In the genomic region with DNA sequence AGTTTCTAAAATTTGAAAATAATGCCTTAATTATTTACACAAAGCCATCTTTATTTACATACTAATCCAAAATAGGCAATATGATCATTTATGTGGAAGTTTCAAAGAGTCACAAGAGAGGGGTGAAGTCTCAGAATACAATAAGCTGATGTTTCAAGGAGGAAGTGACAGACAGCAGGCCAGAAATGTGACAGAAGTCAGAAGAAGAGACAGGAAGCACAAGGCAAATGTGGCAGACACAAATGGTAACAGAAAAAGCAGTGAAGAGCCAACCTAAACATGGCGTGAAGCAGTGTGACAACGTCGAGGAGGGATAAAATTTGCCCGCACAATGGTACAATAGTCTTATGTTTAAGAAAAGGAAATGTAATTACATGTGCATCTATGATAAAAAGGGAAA, we compare ENCODE assay signal across 10 cellular contexts. TPM values are rescaled to one million over a fixed set of nuclear protein-coding genes. Genes with fewer than 3 reads are reported as not detected.
A peak's percentile ranks its signal among the peaks of the same experiment; 100 is the strongest.
DNase-seq lines count a peak whose midpoint lies in the region; ATAC-seq and TF ChIP-seq lines count a peak whose summit lies in the region.
"Had no signal": no experiment of that assay in that cellular context is flagged by ENCODE, and none has a peak within 500 bp of the region (broad histone marks: within the 10 kb centered on the region; RNA-seq: fewer than 3 reads in every experiment).

No MANE protein-coding gene starts in this region.

- peak overlapping the region; percentile 10 for H3K27ac Mint-ChIP-seq in activated T-helper 2 cell treated with anti-CD3 and anti-CD28 coated beads, Interferon-gamma antibody, Interleukin-2, Interleukin-4, amounts not matched to agents 10 μg/mL and 5 μg/mL and 100 μg/mL, durations not matched to agents 14 hours and 24 hours and 36 hours
- peak overlapping the region in 1 of 2 donors; percentile 6 for H3K27ac Mint-ChIP-seq in T-cell

- intact Hi-C loops in activated T-helper 2 cell treated with anti-CD3 and anti-CD28 coated beads, Interferon-gamma antibody, Interleukin-2, Interleukin-4, amounts not matched to agents 10 μg/mL and 5 μg/mL and 100 μg/mL, durations not matched to agents 14 hours and 24 hours and 36 hours (cut with micrococcal nuclease): no loop called here
- intact Hi-C loops in head of caudate nucleus (cut with DNase I): no loop called here

- no peak overlapping the region for H3K4me3 ChIP-seq in GM12865 (ENCODE audit: low read depth, low read length)
- H3K4me3 ChIP-seq: left lung had no signal

- no peak overlapping the region for H3K4me3 Mint-ChIP-seq in activated T-helper 2 cell treated with anti-CD3 and anti-CD28 coated beads, Interferon-gamma antibody, Interleukin-2, Interleukin-4, amounts not matched to agents 10 μg/mL and 5 μg/mL and 100 μg/mL, durations not matched to agents 14 hours and 24 hours and 36 hours (ENCODE audit: low read depth)
- H3K4me3 Mint-ChIP-seq in T-cell: no peak overlapping the region

- peaks cover 39% of the 10 kb centered on the region for H3K36me3 Mint-ChIP-seq in activated T-helper 2 cell treated with anti-CD3 and anti-CD28 coated beads, Interferon-gamma antibody, Interleukin-2, Interleukin-4, amounts not matched to agents 10 μg/mL and 5 μg/mL and 100 μg/mL, durations not matched to agents 14 hours and 24 hours and 36 hours (ENCODE audit: low read depth)
- H3K36me3 Mint-ChIP-seq in T-cell: peaks cover 72% of the 10 kb centered on the region

- CTCF ChIA-PET in T-cell (lab: Charles Lee): no interaction called here

- peak; percentile 66 for ATAC-seq in GM19455 (IDR thresholded peaks at IDR 0.05; ENCODE audit: unreplicated experiment)
- peak; percentile 72 for ATAC-seq in HG03095 (IDR thresholded peaks at IDR 0.05; ENCODE audit: unreplicated experiment)
- no peak for ATAC-seq in omental fat pad (ENCODE audit: low FRiP score)
- ATAC-seq in T-cell (replicated peaks in 1 of 4): no peak

- no peaks in the 10 kb centered on the region for H3K27me3 Mint-ChIP-seq in activated T-helper 2 cell treated with anti-CD3 and anti-CD28 coated beads, Interferon-gamma antibody, Interleukin-2, Interleukin-4, amounts not matched to agents 10 μg/mL and 5 μg/mL and 100 μg/mL, durations not matched to agents 14 hours and 24 hours and 36 hours (ENCODE audit: low read depth)
- no peaks in the 10 kb centered on the region for H3K27me3 Mint-ChIP-seq in T-cell

- peak; percentile 41 for DNase-seq in GM12865 (ENCODE audit: low read depth)
- no peak for DNase-seq in activated T-helper 2 cell treated with anti-CD3 and anti-CD28 coated beads, Interferon-gamma antibody, Interleukin-2, Interleukin-4, amounts not matched to agents 10 μg/mL and 5 μg/mL and 100 μg/mL, durations not matched to agents 14 hours and 24 hours and 36 hours (ENCODE audit: low spot score)
- DNase-seq in head of caudate nucleus: no peak
- no peak for DNase-seq in omental fat pad (ENCODE audit: low spot score)
- DNase-seq in kidney glomerular epithelial cell (lab: John Stamatoyannopoulos, UW): no peak
- no peak for DNase-seq in T-cell
- DNase-seq: activated naive CD4-positive, alpha-beta T cell treated with anti-CD3 and anti-CD28 coated beads, Interleukin-2, amount 50 U/mL, for 16 hours; left lung had no signal

- peaks cover 2% of the 10 kb centered on the region for H3K9me3 Mint-ChIP-seq in activated T-helper 2 cell treated with anti-CD3 and anti-CD28 coated beads, Interferon-gamma antibody, Interleukin-2, Interleukin-4, amounts not matched to agents 10 μg/mL and 5 μg/mL and 100 μg/mL, durations not matched to agents 14 hours and 24 hours and 36 hours
- H3K9me3 Mint-ChIP-seq in T-cell: peaks cover 0 to 4% (median 4%) of the 10 kb centered on the region in 3 donors

- peaks cover 6% of the 10 kb centered on the region for H3K4me1 Mint-ChIP-seq in activated T-helper 2 cell treated with anti-CD3 and anti-CD28 coated beads, Interferon-gamma antibody, Interleukin-2, Interleukin-4, amounts not matched to agents 10 μg/mL and 5 μg/mL and 100 μg/mL, durations not matched to agents 14 hours and 24 hours and 36 hours (ENCODE audit: low read depth)
- H3K4me1 Mint-ChIP-seq in T-cell: peaks cover 0 to 22% (median 9%) of the 10 kb centered on the region in 3 donors

- POLR2A ChIA-PET in T-cell (lab: Charles Lee): no interaction called here

- no peak for TF ChIP-seq CTCF in GM12865 (IDR thresholded peaks at IDR 0.05; ENCODE audit: insufficient read depth, low read depth, low read length, missing control alignments)
- TF ChIP-seq CTCF in omental fat pad (IDR thresholded peaks at IDR 0.05): no peak

RNA-seq across cellular contexts. Expression of a gene that starts 59.8 kb away (rescaled TPM):
- total RNA-seq in activated T-helper 2 cell treated with anti-CD3 and anti-CD28 coated beads, Interferon-gamma antibody, Interleukin-2, Interleukin-4, amounts not matched to agents 10 μg/mL and 5 μg/mL and 100 μg/mL, durations not matched to agents 14 hours and 24 hours and 36 hours: 17.9 and 19.2 TPM in 2 replicates
- total RNA-seq in omental fat pad: 10 to 100 TPM; 19.6 to 42.9 (median 26.5) TPM
- 10 to 100 TPM; 26.2 to 32.4 (median 28.9) TPM for total RNA-seq in T-cell

Comparison
In these comparisons a context has a peak if more than half of its experiments do, and no peak if none do; other contexts are left out.
1. ATAC-seq: peak in GM19455 (single experiment) and HG03095 (single experiment); none in omental fat pad (single experiment) and T-cell (0 of 4).